Comparison of ENCODE assay signal across 1 cellular context in genomic region chr7:44606341-44607140, GRCh38.
A peak's percentile ranks its signal among the peaks of the same experiment; 100 is the strongest.
TF ChIP-seq lines count a peak whose summit lies in the region.

Gene OGDH (plus strand): TSS chr7:44606627. CDS start chr7:44624344, 17,717 bp downstream.

TF ChIP-seq in K562, 482 proteins besides CTCF, POLR2A, EP300 and RAD21 (continued from another document and continues in another):
- TF ChIP-seq SP2 (IDR thresholded peaks at IDR 0.05; ENCODE audit: extremely low read depth, low read depth, low read length, poor library complexity, severe bottlenecking) (peak; percentile 91), ZFP30 (CRISPR knock-in tag; IDR thresholded peaks at IDR 0.05; ENCODE audit: borderline replicate concordance) (no peak), MTA3 (IDR thresholded peaks at IDR 0.05; ENCODE audit: borderline replicate concordance) (peak; percentile 87), MBD2 (IDR thresholded peaks at IDR 0.05; ENCODE audit: borderline replicate concordance, low read depth) (peak; percentile 80), SRF (CRISPR knock-in tag; IDR thresholded peaks at IDR 0.05) (peak in 1 of 2 experiments; percentile 58; a peak in 2 of 4 replicates), ERF (CRISPR knock-in tag; IDR thresholded peaks at IDR 0.05) (no peak), PHB (CRISPR knock-in tag; IDR thresholded peaks at IDR 0.05) (peak; percentile 54; the same call in 1 of the 2 replicates), E2F6 (IDR thresholded peaks at IDR 0.05; ENCODE audit: borderline replicate concordance in 1 of 2, extremely low read depth in 1 of 2, insufficient read depth in 1 of 2, insufficient read length in 1 of 2, low read depth in 1 of 2, low read length in 1 of 2, poor library complexity in 1 of 2, severe bottlenecking in 1 of 2) (peak; percentile 97), CHCHD3 (CRISPR knock-in tag; IDR thresholded peaks at IDR 0.05) (no peak), BHLHE40 (IDR thresholded peaks at IDR 0.05; ENCODE audit: low read length) (peak; percentile 70), THRB (CRISPR knock-in tag; conservative IDR thresholded peaks at IDR 0.05) (peak; percentile 89), HDAC6 (IDR thresholded peaks at IDR 0.05; ENCODE audit: low read depth, low read length) (no peak), STAT6 (CRISPR knock-in tag; IDR thresholded peaks at IDR 0.05) (no peak), ZNF699 (CRISPR knock-in tag; IDR thresholded peaks at IDR 0.05; ENCODE audit: insufficient replicate concordance) (no peak), NFYB (IDR thresholded peaks at IDR 0.05; ENCODE audit: extremely low read depth, insufficient read length) (peak; percentile 85), TCF3 (CRISPR knock-in tag; IDR thresholded peaks at IDR 0.05) (peak; percentile 26; the same call in 1 of the 2 replicates), CCNT2 (IDR thresholded peaks at IDR 0.05; ENCODE audit: borderline replicate concordance, extremely low read depth, insufficient read length, low read depth, low read length) (peak; percentile 20), ZNF165 (CRISPR knock-in tag; IDR thresholded peaks at IDR 0.05; ENCODE audit: borderline replicate concordance) (no peak), MTF1 (CRISPR knock-in tag; IDR thresholded peaks at IDR 0.05; ENCODE audit: borderline replicate concordance) (no peak), RNF219 (CRISPR knock-in tag; IDR thresholded peaks at IDR 0.05) (no peak), MCM3 (IDR thresholded peaks at IDR 0.05) (no peak), NEUROD1 (IDR thresholded peaks at IDR 0.05; ENCODE audit: borderline replicate concordance, low read depth, low read length, partially characterized antibody) (peak; percentile 88), SNAPC5 (CRISPR knock-in tag; IDR thresholded peaks at IDR 0.05) (no peak), OTX1 (CRISPR knock-in tag; IDR thresholded peaks at IDR 0.05) (peak; percentile 92), FIP1L1 (IDR thresholded peaks at IDR 0.05; ENCODE audit: low read depth, low read length, poor library complexity, severe bottlenecking) (peak; percentile 89), TBP (optimal IDR thresholded peaks at IDR 0.05; ENCODE audit: low read depth, low read length) (peak; percentile 86), HNRNPH1 (optimal IDR thresholded peaks at IDR 0.05; ENCODE audit: low read depth, low read length) (no peak), HDAC2 (IDR thresholded peaks at IDR 0.05) (peak; percentile 89), LEF1 (IDR thresholded peaks at IDR 0.05) (no peak), NR0B1 (IDR thresholded peaks at IDR 0.05; ENCODE audit: partially characterized antibody) (no peak), ZNF224 (CRISPR knock-in tag; IDR thresholded peaks at IDR 0.05) (no peak), ZNF445 (CRISPR knock-in tag; IDR thresholded peaks at IDR 0.05; ENCODE audit: low read depth) (no peak), GATAD2B (IDR thresholded peaks at IDR 0.05; ENCODE audit: borderline replicate concordance) (no peak), TFE3 (CRISPR knock-in tag; IDR thresholded peaks at IDR 0.05) (peak; percentile 98), MTA1 (IDR thresholded peaks at IDR 0.05; ENCODE audit: borderline replicate concordance) (peak; percentile 98), DEAF1 (CRISPR knock-in tag; IDR thresholded peaks at IDR 0.05) (no peak), GTF2B (IDR thresholded peaks at IDR 0.05; ENCODE audit: extremely low read depth, insufficient read length) (no peak), ZNF586 (CRISPR knock-in tag; conservative IDR thresholded peaks at IDR 0.05) (0 out of 2 replicates have a peak, but pooled peaks have one; percentile 25), ZNF197 (CRISPR knock-in tag; IDR thresholded peaks at IDR 0.05; ENCODE audit: low read depth) (peak; percentile 29; the same call in 1 of the 2 replicates), ZKSCAN1 (IDR thresholded peaks at IDR 0.05; ENCODE audit: low read depth, low read length) (no peak), ARID4B (CRISPR knock-in tag; IDR thresholded peaks at IDR 0.05) (peak; percentile 99), CC2D1A (IDR thresholded peaks at IDR 0.05) (no peak), COPS2 (conservative IDR thresholded peaks at IDR 0.05) (no peak), CEBPB (tag; IDR thresholded peaks at IDR 0.05) (peak; percentile 88), KHSRP (IDR thresholded peaks at IDR 0.05) (peak; percentile 99), ZNF75A (CRISPR knock-in tag; IDR thresholded peaks at IDR 0.05) (no peak)
